In the genomic region with DNA sequence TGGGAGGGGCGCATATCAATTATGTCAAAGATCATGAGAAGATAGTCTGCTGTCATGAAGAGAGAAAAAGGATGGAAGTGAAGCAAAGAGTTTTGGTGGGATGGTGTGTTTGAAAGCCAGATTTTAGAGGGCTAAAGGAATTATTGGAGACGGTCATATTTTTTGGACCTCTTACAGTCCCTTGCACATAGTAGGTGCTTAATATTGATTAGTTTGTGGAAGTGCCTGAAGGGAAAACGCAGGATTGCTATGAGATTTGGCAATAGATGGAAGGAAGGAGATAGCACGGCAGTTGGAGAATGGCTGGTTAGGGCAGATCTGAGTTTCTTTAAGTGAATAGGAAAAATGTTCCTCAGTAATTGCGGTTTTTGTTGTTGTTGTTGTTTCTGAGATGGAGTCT, we compare ENCODE assay signal across 8 cellular contexts.
"Had no signal": no experiment of that assay in that cellular context is flagged by ENCODE, and none has a peak within 500 bp of the region (broad histone marks: within the 10 kb centered on the region; RNA-seq: fewer than 3 reads in every experiment).

No MANE protein-coding gene starts in this region.

- DNase-seq: H9, HCEC 1CT, KG1 had no signal

- H3K27ac Mint-ChIP-seq: GM23338, IgD-negative memory B cell had no signal

- ATAC-seq: GM23338 had no signal

- H3K4me3 Mint-ChIP-seq: GM23338, H9, IgD-negative memory B cell had no signal

- H3K27me3 Mint-ChIP-seq: IgD-negative memory B cell had no signal

- H3K4me3 ChIP-seq: GM23338 had no signal

- FAIRE-seq: H1, H54, HTR-8/SVneo had no signal

- H2AFZ ChIP-seq: GM23338 had no signal
